Comparison of ENCODE assay signal across 11 cellular contexts in the genomic region with DNA sequence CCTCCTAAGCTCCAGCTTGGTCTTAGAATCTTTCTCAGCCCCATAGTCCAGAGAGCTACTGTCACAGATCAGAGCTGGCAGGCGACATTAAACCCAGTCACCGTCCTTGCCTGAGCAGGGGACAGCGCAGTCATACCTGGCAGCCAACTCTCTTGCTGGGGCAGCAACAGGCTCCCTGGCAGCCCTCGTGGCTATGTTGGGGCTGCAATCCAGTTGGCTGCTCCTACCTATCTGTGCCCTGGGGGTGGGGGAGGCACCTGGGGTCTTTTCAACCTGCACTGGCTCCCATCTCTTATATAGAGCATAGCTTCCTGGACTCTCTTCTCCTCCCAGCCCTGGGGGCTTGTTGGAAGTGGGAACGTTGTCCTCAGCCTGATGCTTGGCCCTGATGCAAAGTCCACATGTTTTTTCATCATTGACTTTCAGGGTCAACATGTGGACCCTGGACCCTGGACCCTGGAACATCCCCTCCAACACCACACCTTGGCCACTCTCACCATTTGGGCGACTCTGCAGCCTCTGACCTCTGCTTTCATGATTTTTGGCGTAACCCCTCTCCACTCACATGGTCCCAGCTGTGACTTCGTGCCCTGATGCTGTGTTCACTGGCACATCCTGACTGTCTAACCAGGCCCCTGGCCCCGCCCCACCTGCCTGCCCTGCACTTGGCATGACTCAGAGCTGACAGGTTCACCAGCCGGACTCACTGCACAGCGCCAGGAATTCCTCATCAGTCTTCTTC. TPM values are rescaled to one million over a fixed set of nuclear protein-coding genes. Genes with fewer than 3 reads are reported as not detected.
DNase-seq lines count a peak whose midpoint lies in the region; ATAC-seq and TF ChIP-seq lines count a peak whose summit lies in the region.
"Had no signal": no experiment of that assay in that cellular context is flagged by ENCODE, and none has a peak within 500 bp of the region (broad histone marks: within the 10 kb centered on the region; RNA-seq: fewer than 3 reads in every experiment).

No MANE protein-coding gene starts in this region.

- peak; percentile 21 for DNase-seq in activated CD4-positive, CD25-positive, alpha-beta regulatory T cell treated with anti-CD3 and anti-CD28 coated beads, Interleukin-2, amount 50 U/mL, for 72 hours
- DNase-seq in NCI-H69 (lab: John Stamatoyannopoulos, UW) = peak; percentile 30
- peak; percentile 87 for DNase-seq in epithelial cell of esophagus (ENCODE audit: low read depth)
- peak; percentile 68 for DNase-seq in renal cortical epithelial cell (ENCODE audit: low read depth)
- DNase-seq in NCI-H2196 treated with DMSO at 0.1 percent for 48 hours (lab: John Stamatoyannopoulos, UW; ENCODE audit: unreplicated experiment) = no peak
- DNase-seq in iPS-NIHi7 (ENCODE audit: extremely low spot score) = no peak
- DNase-seq: NCI-H774 had no signal

- H3K4me3 ChIP-seq in epithelial cell of esophagus (ENCODE audit: low read length) = no peak overlapping the region
- H3K4me3 ChIP-seq: lung, vagina had no signal

- ATAC-seq in activated CD4-positive, CD25-positive, alpha-beta regulatory T cell treated with anti-CD3 and anti-CD28 coated beads, Interleukin-2, amount 50 U/mL, for 24 hours = no peak
- ATAC-seq in GM19035 (IDR thresholded peaks at IDR 0.05; ENCODE audit: unreplicated experiment) = no peak

- no peak for TF ChIP-seq CTCF in epithelial cell of esophagus (IDR thresholded peaks at IDR 0.05; ENCODE audit: insufficient read depth, low read depth, low read length, missing control alignments)

RNA-seq across cellular contexts. Expression of a gene that starts 45.6 kb away (rescaled TPM):
- total RNA-seq in renal cortical epithelial cell = 4.3 and 12.9 TPM in 2 replicates

Comparison
In these comparisons a context has a peak if more than half of its experiments do, and no peak if none do; other contexts are left out.
1. DNase-seq: peak in activated CD4-positive, CD25-positive, alpha-beta regulatory T cell treated with anti-CD3 and anti-CD28 coated beads, Interleukin-2, amount 50 U/mL, for 72 hours (single experiment), NCI-H69 (single experiment), epithelial cell of esophagus (single experiment) and renal cortical epithelial cell (single experiment); none in NCI-H2196 treated with DMSO at 0.1 percent for 48 hours (single experiment) and iPS-NIHi7 (single experiment).